Comparison of ENCODE assay signal across 25 cellular contexts in the genomic region with DNA sequence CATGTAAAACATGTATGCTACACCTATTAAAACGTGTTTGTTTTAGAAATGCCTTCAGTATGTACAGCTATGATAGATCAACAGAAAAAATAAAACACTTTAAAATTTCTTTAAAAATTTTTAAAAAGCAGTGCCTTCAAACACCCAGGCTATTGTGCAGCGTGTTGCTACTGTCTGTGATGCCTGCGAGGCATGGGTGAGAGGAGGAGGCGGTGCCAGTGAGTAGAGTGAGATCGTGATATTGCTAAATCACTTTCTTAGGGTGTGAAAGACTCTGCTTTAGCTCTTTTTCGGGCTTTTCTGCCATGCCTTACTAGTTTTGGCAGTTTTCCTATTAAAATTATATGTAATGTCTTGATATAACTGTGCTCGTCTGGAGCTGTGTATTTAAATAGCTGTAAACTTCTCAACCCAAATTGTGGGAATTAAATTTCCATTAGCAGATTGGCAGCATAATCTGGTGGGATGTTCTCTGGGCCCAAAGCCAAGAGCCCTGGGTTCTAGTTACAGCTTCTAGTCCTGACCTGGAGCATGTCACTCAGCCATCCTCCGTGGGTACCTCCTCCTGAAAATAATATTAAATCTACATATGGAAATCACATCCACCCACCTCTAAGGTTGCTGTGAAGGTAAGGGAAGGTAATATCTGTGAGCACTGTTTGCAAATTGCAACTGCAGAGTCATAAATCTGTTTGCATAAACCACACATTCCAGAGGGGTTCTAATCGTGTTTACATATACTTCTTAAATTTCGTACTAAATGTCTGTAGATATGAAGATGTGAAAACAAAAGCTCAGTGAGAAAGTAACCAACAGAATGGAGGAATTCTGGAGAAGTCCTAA.
DNase-seq lines count a peak whose midpoint lies in the region; ATAC-seq, FAIRE-seq and TF ChIP-seq lines count a peak whose summit lies in the region.
"Had no signal": no experiment of that assay in that cellular context is flagged by ENCODE, and none has a peak within 500 bp of the region (broad histone marks: within the 10 kb centered on the region; RNA-seq: fewer than 3 reads in every experiment).

No MANE protein-coding gene starts in this region.

- no peaks in the 10 kb centered on the region for H3K9me3 ChIP-seq in adipocyte (ENCODE audit: control insufficient read depth, low read length)
- H3K9me3 ChIP-seq: heart left ventricle, upper lobe of right lung had no signal

- H3K9ac ChIP-seq in adipocyte (ENCODE audit: low read length), result no peak overlapping the region
- H3K9ac ChIP-seq: KMS-11 had no signal

- DNase-seq in HFFc6 (no peak), adipocyte (ENCODE audit: low read depth) (peak; percentile 43), left lobe of liver (ENCODE audit: low spot score) (peak; percentile 18), cerebellar cortex (ENCODE audit: low spot score) (no peak), frontal cortex (ENCODE audit: low spot score in 2 of 2) (no peak)
- no peak for DNase-seq in stimulated activated CD8-positive, alpha-beta memory T cell treated with anti-CD3 and anti-CD28 coated beads, Interleukin-4, amount 100 ng/mL, for 48 hours
- DNase-seq: activated CD4-positive, alpha-beta T cell treated with anti-CD3 and anti-CD28 coated beads, Interleukin-2, amount 50 U/mL, for 1 hour; activated naive CD8-positive, alpha-beta T cell treated with anti-CD3 and anti-CD28 coated beads for 36 hours; CD4-positive, alpha-beta T cell; DMS 273 treated with DMSO at 0.1 percent for 48 hours; effector memory CD8-positive, alpha-beta T cell; GDM1; heart left ventricle; naive thymus-derived CD8-positive, alpha-beta T cell; NCI-H1694 treated with DMSO at 0.1 percent for 48 hours; right cardiac atrium; stimulated activated CD4-positive, alpha-beta T cell treated with anti-CD3 and anti-CD28 coated beads, Interleukin-15, amount 100 ng/mL, for 24 hours; T-helper 2 cell; upper lobe of right lung had no signal

- H3K27ac ChIP-seq in C4-2B, result peak overlapping the region; percentile 11; the same call in 1 of the 2 replicates
- H3K27ac ChIP-seq: heart left ventricle, KMS-11, upper lobe of right lung had no signal

- H3K4me3 ChIP-seq in adipocyte (ENCODE audit: low read length), result no peak overlapping the region
- H3K4me3 ChIP-seq: heart left ventricle, upper lobe of right lung had no signal

- no peaks in the 10 kb centered on the region for H3K9me3 Mint-ChIP-seq in HFFc6
- H3K9me3 Mint-ChIP-seq: activated naive CD8-positive, alpha-beta T cell treated with anti-CD3 and anti-CD28 coated beads for 36 hours; activated T-helper 17 cell treated with anti-CD3 and anti-CD28 coated beads, Interleukin-2, amount 50 U/mL, for 72 hours; CD4-positive, alpha-beta T cell; effector memory CD8-positive, alpha-beta T cell; naive thymus-derived CD8-positive, alpha-beta T cell had no signal

- ATAC-seq in left lobe of liver, result no peak
- ATAC-seq: effector memory CD8-positive, alpha-beta T cell; HCT116; heart left ventricle; naive thymus-derived CD8-positive, alpha-beta T cell; right cardiac atrium; upper lobe of right lung had no signal

- 0 out of 2 replicates have a peak, but pooled peaks cover 2% of the 10 kb centered on the region for H3K27me3 Mint-ChIP-seq in HFFc6 (ENCODE audit: insufficient read depth)
- H3K27me3 Mint-ChIP-seq: activated naive CD8-positive, alpha-beta T cell treated with anti-CD3 and anti-CD28 coated beads for 36 hours; activated T-helper 17 cell treated with anti-CD3 and anti-CD28 coated beads, Interleukin-2, amount 50 U/mL, for 72 hours; CD4-positive, alpha-beta T cell; effector memory CD8-positive, alpha-beta T cell; naive thymus-derived CD8-positive, alpha-beta T cell had no signal

- H3K4me1 Mint-ChIP-seq in HFFc6 (ENCODE audit: low read depth), result peaks cover 59% of the 10 kb centered on the region

- H3K36me3 ChIP-seq in adipocyte (ENCODE audit: control insufficient read depth, insufficient read depth, low read length, severe bottlenecking), result no peaks in the 10 kb centered on the region
- H3K36me3 ChIP-seq: heart left ventricle, upper lobe of right lung had no signal

- no peaks in the 10 kb centered on the region for H3K27me3 ChIP-seq in adipocyte (replicated peaks; ENCODE audit: control insufficient read depth, insufficient read depth, low read length)
- H3K27me3 ChIP-seq: heart left ventricle, upper lobe of right lung had no signal

- TF ChIP-seq CTCF in C4-2B (conservative IDR thresholded peaks at IDR 0.05) (no peak), HFFc6 (IDR thresholded peaks at IDR 0.05) (no peak)

- H3K4me1 ChIP-seq in adipocyte (ENCODE audit: control insufficient read depth, insufficient read depth, low read length), result peaks cover 9% of the 10 kb centered on the region
- H3K4me1 ChIP-seq: upper lobe of right lung had no signal

- H3K36me3 Mint-ChIP-seq in HFFc6 (ENCODE audit: low read depth), result peaks cover 4% of the 10 kb centered on the region

- no peak for FAIRE-seq in frontal cortex (lab: Jason Lieb, UNC)
- FAIRE-seq: colon, GM18507 had no signal

- H3K27ac Mint-ChIP-seq in HFFc6, result peak overlapping the region; percentile 22; the same call in 1 of the 2 replicates
- H3K27ac Mint-ChIP-seq: activated naive CD8-positive, alpha-beta T cell treated with anti-CD3 and anti-CD28 coated beads for 36 hours; activated T-helper 17 cell treated with anti-CD3 and anti-CD28 coated beads, Interleukin-2, amount 50 U/mL, for 72 hours; CD4-positive, alpha-beta T cell; effector memory CD8-positive, alpha-beta T cell; naive thymus-derived CD8-positive, alpha-beta T cell had no signal

- H3K4me3 Mint-ChIP-seq in HFFc6, result no peak overlapping the region
- H3K4me3 Mint-ChIP-seq: activated naive CD8-positive, alpha-beta T cell treated with anti-CD3 and anti-CD28 coated beads for 36 hours; activated T-helper 17 cell treated with anti-CD3 and anti-CD28 coated beads, Interleukin-2, amount 50 U/mL, for 72 hours; CD4-positive, alpha-beta T cell; effector memory CD8-positive, alpha-beta T cell; naive thymus-derived CD8-positive, alpha-beta T cell had no signal

Comparison
In these comparisons a context has a peak if more than half of its experiments do, and no peak if none do; other contexts are left out.
1. DNase-seq: peak in adipocyte (single experiment) and left lobe of liver (single experiment); none in HFFc6 (single experiment), cerebellar cortex (single experiment), stimulated activated CD8-positive, alpha-beta memory T cell treated with anti-CD3 and anti-CD28 coated beads, Interleukin-4, amount 100 ng/mL, for 48 hours (single experiment) and frontal cortex (0 of 2).